8 cellular contexts compared by ENCODE assay signal in the genomic region with DNA sequence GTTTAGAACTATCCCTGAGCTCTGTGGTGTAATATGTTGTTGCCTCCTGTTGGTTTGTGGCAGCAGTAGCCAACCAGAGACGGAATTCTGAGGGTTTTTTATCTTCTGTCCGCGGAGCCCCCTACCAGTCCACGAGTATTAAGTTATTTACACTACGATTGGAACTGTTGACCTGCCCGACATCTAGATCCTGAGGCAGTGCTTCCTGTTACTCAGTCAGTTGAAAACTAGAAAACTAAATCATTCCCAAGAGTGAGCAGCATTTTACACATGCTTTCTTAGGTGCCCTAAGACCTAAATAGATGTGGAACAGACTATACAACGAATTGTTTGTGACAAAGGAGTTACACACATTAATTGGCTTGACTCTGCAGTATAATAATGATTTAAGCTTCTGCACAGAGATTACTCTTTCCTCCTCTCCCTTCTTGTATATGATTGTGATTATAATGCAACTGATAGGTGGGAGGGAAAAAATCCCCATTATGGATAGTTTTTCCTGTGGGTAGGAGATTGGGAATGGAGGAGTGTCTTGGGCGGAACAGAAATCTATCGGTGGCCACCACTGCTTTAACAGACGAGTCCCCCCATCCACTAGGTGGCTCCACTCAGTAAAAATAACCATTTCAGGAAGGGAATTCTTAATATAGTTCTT. TPM values are rescaled to one million over a fixed set of nuclear protein-coding genes. Genes with fewer than 3 reads are reported as not detected.
DNase-seq lines count a peak whose midpoint lies in the region; ATAC-seq, FAIRE-seq and TF ChIP-seq lines count a peak whose summit lies in the region.

No MANE protein-coding gene starts in this region.

- H3K27me3 ChIP-seq in A673 (replicated peaks; ENCODE audit: insufficient read depth, low read depth, low read length, poor library complexity) (no peaks in the 10 kb centered on the region), liver (ENCODE audit: control insufficient read depth in 4 of 4, insufficient read depth in 4 of 4, low read length in 3 of 4) (no peaks in the 10 kb centered on the region)

- POLR2A ChIA-PET in A673 (lab: Charles Lee; ENCODE audit: low non-redundant PET) = no interaction called here

- TF ChIP-seq CTCF in A673 (conservative IDR thresholded peaks at IDR 0.05; ENCODE audit: low read depth, low read length) (peak; percentile 72), NB4 (IDR thresholded peaks at IDR 0.05; ENCODE audit: low read depth, low read length) (peak; percentile 53), liver (IDR thresholded peaks at IDR 0.05; ENCODE audit: low read depth, low read length, missing input control) (peak; percentile 57)

- H3K4me3 ChIP-seq in A673 (ENCODE audit: low read depth, low read length, poor library complexity, severe bottlenecking) (peak overlapping the region; percentile 94), NB4 (ENCODE audit: low read depth, low read length) (peak overlapping the region; percentile 89), liver (ENCODE audit: low read depth in 1 of 3, low read length in 3 of 3) (peak overlapping the region; percentile 65 to 99 (median 82))

- intact Hi-C loops in A673 (cut with micrococcal nuclease; ENCODE audit: unreplicated experiment) (loop anchor here (5.0 kb wide), 2 partner anchors 228 to 267 kb away; no protein-coding TSS in a partner anchor), sciatic nerve (cut with DNase I) (no loop called here)

- ATAC-seq in sciatic nerve = no peak

- FAIRE-seq in GM12892 (lab: Jason Lieb, UNC) = peak; percentile 33

- DNase-seq in A673 (ENCODE audit: low spot score) (peak; percentile 85), GM12892 (ENCODE audit: insufficient read length) (no peak), NB4 (ENCODE audit: low read depth) (peak; percentile 74), SW 1271 (lab: John Stamatoyannopoulos, UW) (peak; percentile 48 to 83), sciatic nerve (ENCODE audit: low spot score) (no peak)
- peak; percentile 51 for DNase-seq in central memory CD4-positive, alpha-beta T cell
- peak in 4 of 6 experiments; percentile 8 to 51 (median 20) for DNase-seq in stimulated activated naive CD4-positive, alpha-beta T cell (lab: John Stamatoyannopoulos, UW)

- CTCF ChIA-PET in A673 (lab: Charles Lee) = interaction anchor here (0.6 to 1.5 kb wide), 2 partner anchors 185 to 191 kb away, joined by 3 to 6 read pairs; no protein-coding TSS in a partner anchor

- H3K9me3 ChIP-seq in A673 (ENCODE audit: low read depth, low read length, poor library complexity, severe bottlenecking) = no peaks in the 10 kb centered on the region
- H3K9me3 ChIP-seq in liver (ENCODE audit: control insufficient read depth in 4 of 4, low read length in 3 of 4) = no peaks in the 10 kb centered on the region

- TF ChIP-seq POLR2A in GM12892 (IDR thresholded peaks at IDR 0.05; ENCODE audit: low read depth, low read length) (no peak), NB4 (IDR thresholded peaks at IDR 0.05; ENCODE audit: extremely low read depth, insufficient read length) (no peak)

- H3K27ac ChIP-seq in A673 (ENCODE audit: low read depth, low read length, poor library complexity, severe bottlenecking) (peak overlapping the region; percentile 98), liver (ENCODE audit: low read depth in 1 of 2, low read length in 2 of 2) (peak overlapping the region; percentile 97 to 99)

- peak overlapping the region; percentile 91 to 99 for H3K9ac ChIP-seq in liver (ENCODE audit: low read depth in 1 of 2, low read length in 2 of 2)

- H3K4me1 ChIP-seq in A673 (ENCODE audit: insufficient read depth, low read length, poor library complexity, severe bottlenecking) (peaks cover 11% of the 10 kb centered on the region), liver (ENCODE audit: control insufficient read depth in 4 of 4, insufficient read depth in 4 of 4, low read length in 3 of 4) (peaks cover 0 to 18% (median 3%) of the 10 kb centered on the region in 4 donors)

- TF ChIP-seq RAD21 in liver (IDR thresholded peaks at IDR 0.05) = peak; percentile 47 to 64

- TSS peak; percentile 41 for BruUV-seq in A673 (replicated peaks; lab: Mats Ljungman, UMichigan)

- WGBS in liver = 6% methylated on average over 10 of the region's 10 CpGs

- H3K36me3 ChIP-seq in A673 (ENCODE audit: insufficient read depth, low read length, poor library complexity, severe bottlenecking) (peaks cover 30% of the 10 kb centered on the region), liver (ENCODE audit: control insufficient read depth in 4 of 4, insufficient read depth in 3 of 4, low read depth in 1 of 4, low read length in 3 of 4) (peaks cover 2 to 28% (median 15%) of the 10 kb centered on the region in 4 donors)

TF ChIP-seq in liver, 16 proteins besides CTCF, POLR2A, EP300 and RAD21:
- TF ChIP-seq RXRA (IDR thresholded peaks at IDR 0.05) = peak in 1 of 2 donors; percentile 21
- peak; percentile 4 for TF ChIP-seq FOXA2 (IDR thresholded peaks at IDR 0.05)
- TF ChIP-seq TAF1 (conservative IDR thresholded peaks at IDR 0.05) = peak; percentile 77
- TF ChIP-seq REST (IDR thresholded peaks at IDR 0.05) = peak; percentile 53
- peak in 1 of 2 donors; percentile 37 for TF ChIP-seq JUND (IDR thresholded peaks at IDR 0.05)
- no peak for TF ChIP-seq GABPA (IDR thresholded peaks at IDR 0.05 in 1 of 2, conservative IDR thresholded peaks at IDR 0.05 in 1 of 2)
- TF ChIP-seq ATF3 (IDR thresholded peaks at IDR 0.05) = no peak

RNA-seq across cellular contexts. Expression of gene PTP4A1, which starts 1.7 kb away (rescaled TPM):
- total RNA-seq in A673 (2021) (64.7 and 80.1 TPM in 2 replicates), liver (100 to 1,000 TPM; 190 to 237 TPM), sciatic nerve (39.1 TPM)
- polyA plus RNA-seq in GM12892 (2012; ENCODE audit: missing spikeins) = 47.1 TPM
- 100 to 1,000 TPM in 1 of 2 donors, 10 to 100 TPM in 1; 34.3 to 114 TPM for polyA plus RNA-seq in liver

Comparison
In these comparisons a context has a peak if more than half of its experiments do, and no peak if none do; other contexts are left out.
1. DNase-seq: peak in A673 (single experiment), NB4 (single experiment), SW 1271 (2 of 2), central memory CD4-positive, alpha-beta T cell (single experiment) and stimulated activated naive CD4-positive, alpha-beta T cell (4 of 6); none in GM12892 (single experiment) and sciatic nerve (single experiment).
2. Peak in every context shown above with its lines, with median percentiles within 50 percentile points of each other: H3K4me3 ChIP-seq and CTCF ChIP-seq.